Comparison of ENCODE assay signal across 9 cellular contexts in genomic region chr14:92973265-92973797, GRCh38. TPM values are rescaled to one million over a fixed set of nuclear protein-coding genes. Genes with fewer than 3 reads are reported as not detected.
DNase-seq lines count a peak whose midpoint lies in the region; ATAC-seq and TF ChIP-seq lines count a peak whose summit lies in the region.
"Had no signal": no experiment of that assay in that cellular context is flagged by ENCODE, and none has a peak within 500 bp of the region (broad histone marks: within the 10 kb centered on the region; RNA-seq: fewer than 3 reads in every experiment).

No MANE protein-coding gene starts in this region.

- no peaks in the 10 kb centered on the region for H4K20me1 ChIP-seq in neural cell (ENCODE audit: insufficient read depth)

- peak overlapping the region; percentile 3 for H3K27ac ChIP-seq in neural cell (ENCODE audit: low read length)

- no peak overlapping the region for H3K4me2 ChIP-seq in neural cell (ENCODE audit: low read length)

- H3K4me3 ChIP-seq in Caco-2 (ENCODE audit: low read depth, low read length) (no peak overlapping the region), neural cell (ENCODE audit: low read length) (no peak overlapping the region)

- DNase-seq in Caco-2, result peak in 1 of 2 experiments; percentile 59
- peak; percentile 95 for DNase-seq in HFFc6
- peak; percentile 36 for DNase-seq in SW480 (ENCODE audit: low spot score)
- DNase-seq in fibroblast of peridontal ligament (ENCODE audit: extremely low read depth), result peak; percentile 27
- no peak for DNase-seq in GM20000 (ENCODE audit: low spot score)
- no peak for DNase-seq in effector CD4-positive, alpha-beta T cell

- no peaks in the 10 kb centered on the region for H3K4me1 Mint-ChIP-seq in Caco-2 (ENCODE audit: low read depth, unreplicated experiment)
- peaks cover 20% of the 10 kb centered on the region for H3K4me1 Mint-ChIP-seq in HFFc6 (ENCODE audit: low read depth)

- H3K27me3 ChIP-seq in Caco-2 (replicated peaks; ENCODE audit: control insufficient read depth, insufficient read depth, low read length) (no peaks in the 10 kb centered on the region), neural cell (ENCODE audit: insufficient read depth, low read depth, low read length) (no peaks in the 10 kb centered on the region)

- peak; percentile 63 for TF ChIP-seq EP300 in neural cell (conservative IDR thresholded peaks at IDR 0.05; ENCODE audit: poor library complexity, severe bottlenecking)

- no peak overlapping the region for H2AFZ ChIP-seq in neural cell (ENCODE audit: low read depth, low read length)

- H3K9me3 ChIP-seq in Caco-2 (peaks cover 8% of the 10 kb centered on the region; the same call in 1 of the 2 replicates), neural cell (ENCODE audit: low read length) (peaks cover 7% of the 10 kb centered on the region)

- no peaks in the 10 kb centered on the region for H3K4me1 ChIP-seq in Caco-2

- no peak for ATAC-seq in GM21528 (IDR thresholded peaks at IDR 0.05; ENCODE audit: low FRiP score, unreplicated experiment)

- H3K27me3 Mint-ChIP-seq in Caco-2 (ENCODE audit: insufficient read depth, unreplicated experiment) (no peaks in the 10 kb centered on the region), HFFc6 (ENCODE audit: insufficient read depth) (no peaks in the 10 kb centered on the region; the same call in 1 of the 2 replicates)

- POLR2A ChIA-PET in Caco-2 (lab: Charles Lee), result no interaction called here

- H3K36me3 Mint-ChIP-seq in Caco-2 (ENCODE audit: insufficient read depth, unreplicated experiment) (peaks cover 14% of the 10 kb centered on the region), HFFc6 (ENCODE audit: low read depth) (peaks cover 30% of the 10 kb centered on the region)

- no peak overlapping the region for H3K4me3 Mint-ChIP-seq in Caco-2 (ENCODE audit: unreplicated experiment)
- H3K4me3 Mint-ChIP-seq in HFFc6, result peak overlapping the region; percentile 24; the same call in 1 of the 2 replicates

- CTCF ChIA-PET in Caco-2 (lab: Charles Lee), result no interaction called here

- peak; percentile 79 for TF ChIP-seq RAD21 in neural cell (conservative IDR thresholded peaks at IDR 0.05)

- peaks cover 3% of the 10 kb centered on the region for H3K36me3 ChIP-seq in Caco-2 (ENCODE audit: control insufficient read depth, insufficient read depth, low read length)
- H3K36me3 ChIP-seq in neural cell (ENCODE audit: insufficient read depth, low read length), result peaks cover 6% of the 10 kb centered on the region

- no peaks in the 10 kb centered on the region for H3K9me2 ChIP-seq in neural cell (ENCODE audit: insufficient read depth, low read length)

- BruUV-seq in Caco-2 (replicated peaks; lab: Mats Ljungman, UMichigan), result no TSS peak

- H3K9ac ChIP-seq in neural cell (ENCODE audit: low read length), result no peak overlapping the region

- intact Hi-C loops in Caco-2 (cut with micrococcal nuclease; ENCODE audit: unreplicated experiment), result no loop called here

- H3K27ac Mint-ChIP-seq in Caco-2 (ENCODE audit: unreplicated experiment), result no peak overlapping the region
- peak overlapping the region; percentile 78 for H3K27ac Mint-ChIP-seq in HFFc6

- no peaks in the 10 kb centered on the region for H3F3A ChIP-seq in neural cell (ENCODE audit: insufficient read depth, low read length, poor library complexity, severe bottlenecking)

- H3K9me3 Mint-ChIP-seq in Caco-2 (ENCODE audit: unreplicated experiment), result peaks cover 27% of the 10 kb centered on the region
- peaks cover 24% of the 10 kb centered on the region for H3K9me3 Mint-ChIP-seq in HFFc6

- TF ChIP-seq CTCF in Caco-2 (IDR thresholded peaks at IDR 0.05; ENCODE audit: insufficient read depth in 1 of 2, low read depth in 1 of 2, low read length in 1 of 2, severe bottlenecking in 1 of 2, unreplicated experiment in 1 of 2), result peak; percentile 47 to 57
- peak; percentile 92 for TF ChIP-seq CTCF in HFFc6 (IDR thresholded peaks at IDR 0.05)
- peak; percentile 86 for TF ChIP-seq CTCF in neural cell (IDR thresholded peaks at IDR 0.05; ENCODE audit: poor library complexity, severe bottlenecking)
- TF ChIP-seq CTCF in GM20000 (IDR thresholded peaks at IDR 0.05; ENCODE audit: extremely low read depth, missing control alignments), result no peak

- no peaks in the 10 kb centered on the region for H3K79me2 ChIP-seq in neural cell (replicated peaks; ENCODE audit: insufficient read depth, low read length)

TF ChIP-seq in neural cell, 6 proteins besides CTCF, POLR2A, EP300 and RAD21:
- TF ChIP-seq REST (IDR thresholded peaks at IDR 0.05; ENCODE audit: borderline replicate concordance), result no peak
- TF ChIP-seq SMC3 (conservative IDR thresholded peaks at IDR 0.05; ENCODE audit: poor library complexity), result peak; percentile 79
- TF ChIP-seq MXI1 (conservative IDR thresholded peaks at IDR 0.05; ENCODE audit: poor library complexity, severe bottlenecking), result peak; percentile 33

RNA-seq across cellular contexts. Expression of gene CHGA, which starts 50.4 kb away (rescaled TPM):
- total RNA-seq in Caco-2 (2022), result not detected in 2 replicates
- total RNA-seq in HFFc6 (2021; fragmentation: NEBNext Ultra II Directional; extraction: Animal tissue kit (Norgen Biotek cat#: 25700)), result not detected
- 131 and 147 TPM in 2 replicates for polyA plus RNA-seq in neural cell
- polyA minus RNA-seq in neural cell, result 78.5 and 86.2 TPM in 2 replicates
- total RNA-seq: T-helper 2 cell treated with Interferon-gamma antibody and Interleukin-4, amounts not matched to agents 100 ng/mL and 5 ng/mL, for 36 hours had no signal

Comparison
In these comparisons a context has a peak if more than half of its experiments do, and no peak if none do; other contexts are left out.
1. DNase-seq: peak in HFFc6 (single experiment), SW480 (single experiment) and fibroblast of peridontal ligament (single experiment); none in GM20000 (single experiment) and effector CD4-positive, alpha-beta T cell (single experiment).